8 cellular contexts compared by ENCODE assay signal in genomic region chr15:83066761-83067637, GRCh38. TPM values are rescaled to one million over a fixed set of nuclear protein-coding genes. Genes with fewer than 3 reads are reported as not detected.
DNase-seq lines count a peak whose midpoint lies in the region; ATAC-seq and TF ChIP-seq lines count a peak whose summit lies in the region.

BTBD1 (minus strand) TSS chr15:83067252; CDS start chr15:83067151, 101 bp downstream.

- H3K36me3 ChIP-seq in cardiac muscle cell (no peaks in the 10 kb centered on the region), transverse colon (no peaks in the 10 kb centered on the region)

- H3K4me3 ChIP-seq in GM12865 (ENCODE audit: low read depth, low read length) (peak within 1 kb of the TSS; percentile 98), NB4 (ENCODE audit: low read depth, low read length) (peak within 1 kb of the TSS; percentile 100), cardiac muscle cell (peak within 1 kb of the TSS; percentile 84), transverse colon (peak within 1 kb of the TSS; percentile 77 to 97 (median 89))

- H3K9me3 ChIP-seq in cardiac muscle cell (ENCODE audit: low read depth): no peaks in the 10 kb centered on the region
- H3K9me3 ChIP-seq in transverse colon: no peaks in the 10 kb centered on the region

- H3K4me1 ChIP-seq in cardiac muscle cell (ENCODE audit: low read depth): peaks cover 27% of the 10 kb centered on the region
- peaks cover 19 to 44% (median 40%) of the 10 kb centered on the region in 4 donors for H3K4me1 ChIP-seq in transverse colon

- no peaks in the 10 kb centered on the region for H3K27me3 ChIP-seq in cardiac muscle cell
- no peaks in the 10 kb centered on the region for H3K27me3 ChIP-seq in transverse colon

- TF ChIP-seq EP300 in transverse colon (IDR thresholded peaks at IDR 0.05; ENCODE audit: low read depth): no peak

- peak within 1 kb of the TSS; percentile 85 for H3K27ac Mint-ChIP-seq in activated naive CD8-positive, alpha-beta T cell treated with anti-CD3 and anti-CD28 coated beads, Interleukin-2, amount 50 U/mL, for 24 hours

- H3K4me3 Mint-ChIP-seq in activated naive CD8-positive, alpha-beta T cell treated with anti-CD3 and anti-CD28 coated beads, Interleukin-2, amount 50 U/mL, for 24 hours: no peak within 1 kb of the TSS

- H3K9me3 Mint-ChIP-seq in activated naive CD8-positive, alpha-beta T cell treated with anti-CD3 and anti-CD28 coated beads, Interleukin-2, amount 50 U/mL, for 24 hours: peaks cover 5% of the 10 kb centered on the region

- intact Hi-C loops in transverse colon (cut with DNase I; ENCODE audit: low total_unique reads): no loop called here

- H3K36me3 Mint-ChIP-seq in activated naive CD8-positive, alpha-beta T cell treated with anti-CD3 and anti-CD28 coated beads, Interleukin-2, amount 50 U/mL, for 24 hours (ENCODE audit: low read depth): peaks cover 17% of the 10 kb centered on the region

- TF ChIP-seq CTCF in GM12865 (IDR thresholded peaks at IDR 0.05; ENCODE audit: insufficient read depth, low read depth, low read length, missing control alignments) (no peak), NB4 (IDR thresholded peaks at IDR 0.05; ENCODE audit: low read depth, low read length) (no peak), cardiac muscle cell (IDR thresholded peaks at IDR 0.05; ENCODE audit: low read depth, low read length) (no peak), transverse colon (IDR thresholded peaks at IDR 0.05) (peak in 1 of 5 experiments; percentile 4)

- H3K27ac ChIP-seq in cardiac muscle cell (peak within 1 kb of the TSS; percentile 89), transverse colon (peak within 1 kb of the TSS; percentile 97 to 99 (median 98))

- peak; percentile 96 for DNase-seq in GM12865 (ENCODE audit: low read depth)
- DNase-seq in NB4 (ENCODE audit: low read depth): peak; percentile 97
- peak; percentile 90 for DNase-seq in SW480 (ENCODE audit: low spot score)
- peak; percentile 92 for DNase-seq in activated naive CD8-positive, alpha-beta T cell treated with anti-CD3 and anti-CD28 coated beads, Interleukin-2, amount 50 U/mL, for 24 hours
- DNase-seq in cardiac muscle cell (ENCODE audit: low read depth in 1 of 2, low spot score in 1 of 2): peak; percentile 91 to 98
- DNase-seq in pons (ENCODE audit: low spot score): peak; percentile 90
- DNase-seq in transverse colon: peak; percentile 93

- peak; percentile 84 for ATAC-seq in HG02588 (IDR thresholded peaks at IDR 0.05; ENCODE audit: unreplicated experiment)
- peak; percentile 99 for ATAC-seq in activated naive CD8-positive, alpha-beta T cell treated with anti-CD3 and anti-CD28 coated beads, Interleukin-2, amount 50 U/mL, for 24 hours

- in situ Hi-C loops in transverse colon (cut with MboI; ENCODE audit: low pct_ligation_motif_present in 1 of 4, low pct_unique_long_range_greater_than_20kb in 1 of 4, low sequenced_read_pairs in 3 of 4): no loop called here

- TF ChIP-seq POLR2A in NB4 (IDR thresholded peaks at IDR 0.05; ENCODE audit: extremely low read depth, insufficient read length) (peak; percentile 92), transverse colon (IDR thresholded peaks at IDR 0.05) (peak; percentile 92)

- H3K27me3 Mint-ChIP-seq in activated naive CD8-positive, alpha-beta T cell treated with anti-CD3 and anti-CD28 coated beads, Interleukin-2, amount 50 U/mL, for 24 hours: peaks cover 1% of the 10 kb centered on the region

- 0% methylated on average over 72 of the region's 86 CpGs; no CpG with 5 or more reads in 1 of the 2 donors for WGBS in transverse colon (ENCODE audit: low coverage in 1 of 2), 2 donors

- peaks cover 18% of the 10 kb centered on the region for H3K4me1 Mint-ChIP-seq in activated naive CD8-positive, alpha-beta T cell treated with anti-CD3 and anti-CD28 coated beads, Interleukin-2, amount 50 U/mL, for 24 hours

RNA-seq across cellular contexts. Expression of gene BTBD1, which starts in this region (rescaled TPM):
- total RNA-seq in cardiac muscle cell (125 and 126 TPM in 2 replicates), transverse colon (10 to 100 TPM; 65.7 to 96.1 (median 74.1) TPM)
- polyA plus RNA-seq in cardiac muscle cell: 102 and 109 TPM in 2 replicates

Comparison
In these comparisons a context has a peak if more than half of its experiments do, and no peak if none do; other contexts are left out.
1. Peak in every context shown above with its lines: DNase-seq, ATAC-seq, H3K4me3 ChIP-seq and H3K27ac ChIP-seq.